Comparison of ENCODE assay signal across 14 cellular contexts in genomic region chr2:106116248-106116647, GRCh38.
"Had no signal": no experiment of that assay in that cellular context is flagged by ENCODE, and none has a peak within 500 bp of the region (broad histone marks: within the 10 kb centered on the region; RNA-seq: fewer than 3 reads in every experiment).

No MANE protein-coding gene starts in this region.

- H3K4me1 ChIP-seq: ascending aorta had no signal

- H3K79me2 ChIP-seq: hepatocyte had no signal

- H3K9me3 ChIP-seq: ascending aorta, gastroesophageal sphincter, suprapubic skin, upper lobe of left lung had no signal

- H3K4me3 Mint-ChIP-seq: natural killer cell had no signal

- H3K27ac Mint-ChIP-seq: natural killer cell had no signal

- H3K4me3 ChIP-seq: ascending aorta, gastroesophageal sphincter, hepatocyte, lung, suprapubic skin, upper lobe of left lung had no signal

- H2AFZ ChIP-seq: hepatocyte had no signal

- ATAC-seq: gastroesophageal sphincter; natural killer cell; sciatic nerve; stimulated activated naive CD8-positive, alpha-beta T cell treated with anti-CD3 and anti-CD28 coated beads, Interleukin-15, Interleukin-2, amounts not matched to agents 100 U/mL and 50 U/mL, for 24 hours had no signal

- DNase-seq: activated CD4-positive, alpha-beta T cell treated with anti-CD3 and anti-CD28 coated beads for 4 hours; activated CD8-positive, alpha-beta memory T cell treated with anti-CD3 and anti-CD28 coated beads for 24 hours; effector CD4-positive, alpha-beta T cell; natural killer cell; stimulated activated CD4-positive, alpha-beta T cell treated with anti-CD3 and anti-CD28 coated beads, Interleukin-2, amount 100 ng/mL, for 24 hours; stimulated activated naive CD8-positive, alpha-beta T cell treated with anti-CD3 and anti-CD28 coated beads, Interleukin-15, Interleukin-2, amounts not matched to agents 100 U/mL and 50 U/mL, for 24 hours; upper lobe of left lung had no signal

- H3K27me3 ChIP-seq: ascending aorta, gastroesophageal sphincter, hepatocyte, suprapubic skin, upper lobe of left lung had no signal

- H3K4me2 ChIP-seq: hepatocyte had no signal

- H3K27ac ChIP-seq: ascending aorta, gastroesophageal sphincter, hepatocyte, suprapubic skin, upper lobe of left lung, VCaP had no signal

- H3K9me3 Mint-ChIP-seq: natural killer cell had no signal
